Comparison of ENCODE assay signal across 25 cellular contexts in genomic region chr3:107496855-107497254, GRCh38.
"Had no signal": no experiment of that assay in that cellular context is flagged by ENCODE, and none has a peak within 500 bp of the region (broad histone marks: within the 10 kb centered on the region; RNA-seq: fewer than 3 reads in every experiment).

No MANE protein-coding gene starts in this region.

- H3K9me3 ChIP-seq: colonic mucosa, gastroesophageal sphincter, right atrium auricular region, stomach, tibial artery, upper lobe of right lung had no signal

- H3K27ac ChIP-seq: colonic mucosa, gastroesophageal sphincter, right atrium auricular region, stomach, tibial artery, upper lobe of right lung had no signal

- H3K36me3 ChIP-seq: colonic mucosa, gastroesophageal sphincter, right atrium auricular region, stomach, tibial artery, upper lobe of right lung had no signal

- H3K27me3 ChIP-seq: colonic mucosa, gastroesophageal sphincter, right atrium auricular region, stomach, tibial artery, upper lobe of right lung had no signal

- ATAC-seq: gastroesophageal sphincter; left colon; naive thymus-derived CD8-positive, alpha-beta T cell; stimulated activated naive B cell treated with anti-CD40 and anti-IgM and Interleukin-4, amounts not matched to agents 10 μg/mL and 1 μg/mL and 100 μg/mL, for 72 hours; upper lobe of right lung had no signal

- H3K4me3 ChIP-seq: colonic mucosa, gastroesophageal sphincter, right atrium auricular region, stomach, tibial artery, upper lobe of right lung had no signal

- DNase-seq: activated CD4-positive, alpha-beta memory T cell treated with anti-CD3 and anti-CD28 coated beads for 36 hours; activated CD4-positive, alpha-beta T cell treated with anti-CD3 and anti-CD28 coated beads, Interleukin-2, amount 10 ng/mL, durations not matched to agents 24 days and 14 days; activated CD4-positive, CD25-positive, alpha-beta regulatory T cell treated with anti-CD3 and anti-CD28 coated beads, Interleukin-2, amount 50 U/mL, for 72 hours; activated CD8-positive, alpha-beta memory T cell treated with anti-CD3 and anti-CD28 coated beads, Interleukin-2, amount 50 U/mL, for 4 hours; activated gamma-delta T cell treated with Interleukin-2 at 50 U/mL for 16 hours; activated naive CD4-positive, alpha-beta T cell treated with anti-CD3 and anti-CD28 coated beads, Interleukin-2, amount 50 U/mL, for 16 hours; activated T-cell treated with anti-CD3 and anti-CD28 coated beads, Interleukin-2, amount 50 U/mL, for 1 hour; amygdala; colonic mucosa; effector memory CD4-positive, alpha-beta T cell; erythroblast; head of caudate nucleus; hippocampal formation; left colon; naive thymus-derived CD8-positive, alpha-beta T cell; occipital lobe; stimulated activated CD4-positive, alpha-beta T cell treated with anti-CD3 and anti-CD28 coated beads, Interleukin-15, amount 100 ng/mL, for 24 hours; stimulated activated CD4-positive, alpha-beta T cell treated with anti-CD3 and anti-CD28 coated beads, Interleukin-2, amount 100 ng/mL, for 24 hours; stimulated activated naive B cell treated with anti-CD40 and anti-IgM and Interleukin-4, amounts not matched to agents 10 μg/mL and 1 μg/mL and 100 μg/mL, for 72 hours; stomach; T1000; tibial artery; upper lobe of right lung had no signal

- H3K4me1 ChIP-seq: colonic mucosa, gastroesophageal sphincter, right atrium auricular region, stomach, tibial artery, upper lobe of right lung had no signal
